1 cellular context compared by ENCODE assay signal in genomic region chr1:59730759-59731478, GRCh38.
TF ChIP-seq lines count a peak whose summit lies in the region.

No MANE protein-coding gene starts in this region.

TF ChIP-seq in K562, 482 proteins besides CTCF, POLR2A, EP300 and RAD21 (continued from another document and continues in another):
- no peak for TF ChIP-seq CHD7 (IDR thresholded peaks at IDR 0.05; ENCODE audit: low read depth, low read length)
- no peak for TF ChIP-seq RBM25 (IDR thresholded peaks at IDR 0.05; ENCODE audit: low read depth, low read length, severe bottlenecking)
- TF ChIP-seq KDM4B (IDR thresholded peaks at IDR 0.05; ENCODE audit: borderline replicate concordance in 2 of 2, low read depth in 1 of 2) = no peak
- no peak for TF ChIP-seq RHOXF2B (CRISPR knock-in tag; conservative IDR thresholded peaks at IDR 0.05)
- no peak for TF ChIP-seq ZBTB1 (CRISPR knock-in tag; IDR thresholded peaks at IDR 0.05; ENCODE audit: borderline replicate concordance, low read depth)
- TF ChIP-seq ZNF280A (IDR thresholded peaks at IDR 0.05; ENCODE audit: low read depth, partially characterized antibody) = no peak
- no peak for TF ChIP-seq EZH2 (IDR thresholded peaks at IDR 0.05; ENCODE audit: borderline replicate concordance, low read depth, low read length)
- TF ChIP-seq ZZZ3 (IDR thresholded peaks at IDR 0.05) = no peak
- TF ChIP-seq CUX1 (CRISPR knock-in tag; IDR thresholded peaks at IDR 0.05) = no peak
- TF ChIP-seq ZNF311 (CRISPR knock-in tag; IDR thresholded peaks at IDR 0.05) = no peak
- no peak for TF ChIP-seq SAFB (IDR thresholded peaks at IDR 0.05; ENCODE audit: borderline replicate concordance, low read depth, low read length)
- TF ChIP-seq NCOA2 (IDR thresholded peaks at IDR 0.05; ENCODE audit: partially characterized antibody in 2 of 2) = no peak
- TF ChIP-seq ZNF316 (IDR thresholded peaks at IDR 0.05) = peak; percentile 100
- TF ChIP-seq CBFB (CRISPR knock-in tag; IDR thresholded peaks at IDR 0.05) = no peak
- no peak for TF ChIP-seq ZNF655 (CRISPR knock-in tag; IDR thresholded peaks at IDR 0.05)
- TF ChIP-seq PYGO2 (tag; IDR thresholded peaks at IDR 0.05) = no peak
- no peak for TF ChIP-seq ZNF354B (CRISPR knock-in tag; IDR thresholded peaks at IDR 0.05)
- no peak for TF ChIP-seq SIX5 (IDR thresholded peaks at IDR 0.05; ENCODE audit: borderline replicate concordance in 1 of 2, insufficient read depth in 1 of 2, low read depth in 1 of 2, low read length in 2 of 2)
- TF ChIP-seq SMARCA5 (IDR thresholded peaks at IDR 0.05) = no peak
- TF ChIP-seq MEF2D (tag; conservative IDR thresholded peaks at IDR 0.05; ENCODE audit: low read depth) = no peak
- TF ChIP-seq ESRRA (IDR thresholded peaks at IDR 0.05; ENCODE audit: borderline replicate concordance, low read depth) = no peak
- TF ChIP-seq POLR2G (IDR thresholded peaks at IDR 0.05; ENCODE audit: low read depth, low read length) = no peak
- TF ChIP-seq MNT (conservative IDR thresholded peaks at IDR 0.05) = no peak; a peak in 1 of 4 replicates
- no peak for TF ChIP-seq SRSF3 (IDR thresholded peaks at IDR 0.05; ENCODE audit: insufficient read depth, low read length)
- TF ChIP-seq CBX2 (IDR thresholded peaks at IDR 0.05; ENCODE audit: insufficient read depth, low read length, poor library complexity, severe bottlenecking) = no peak
- no peak for TF ChIP-seq XRCC5 (IDR thresholded peaks at IDR 0.05; ENCODE audit: low read depth, low read length)
- no peak for TF ChIP-seq ZFP36 (IDR thresholded peaks at IDR 0.05; ENCODE audit: low read depth, low read length, partially characterized antibody)
- peak; percentile 80 for TF ChIP-seq DPF2 (IDR thresholded peaks at IDR 0.05)
- TF ChIP-seq MAZ (CRISPR knock-in tag; conservative IDR thresholded peaks at IDR 0.05 in 1 of 2, IDR thresholded peaks at IDR 0.05 in 1 of 2) = no peak
- no peak for TF ChIP-seq FOXJ3 (CRISPR knock-in tag; IDR thresholded peaks at IDR 0.05)
- TF ChIP-seq, protein P1, sequence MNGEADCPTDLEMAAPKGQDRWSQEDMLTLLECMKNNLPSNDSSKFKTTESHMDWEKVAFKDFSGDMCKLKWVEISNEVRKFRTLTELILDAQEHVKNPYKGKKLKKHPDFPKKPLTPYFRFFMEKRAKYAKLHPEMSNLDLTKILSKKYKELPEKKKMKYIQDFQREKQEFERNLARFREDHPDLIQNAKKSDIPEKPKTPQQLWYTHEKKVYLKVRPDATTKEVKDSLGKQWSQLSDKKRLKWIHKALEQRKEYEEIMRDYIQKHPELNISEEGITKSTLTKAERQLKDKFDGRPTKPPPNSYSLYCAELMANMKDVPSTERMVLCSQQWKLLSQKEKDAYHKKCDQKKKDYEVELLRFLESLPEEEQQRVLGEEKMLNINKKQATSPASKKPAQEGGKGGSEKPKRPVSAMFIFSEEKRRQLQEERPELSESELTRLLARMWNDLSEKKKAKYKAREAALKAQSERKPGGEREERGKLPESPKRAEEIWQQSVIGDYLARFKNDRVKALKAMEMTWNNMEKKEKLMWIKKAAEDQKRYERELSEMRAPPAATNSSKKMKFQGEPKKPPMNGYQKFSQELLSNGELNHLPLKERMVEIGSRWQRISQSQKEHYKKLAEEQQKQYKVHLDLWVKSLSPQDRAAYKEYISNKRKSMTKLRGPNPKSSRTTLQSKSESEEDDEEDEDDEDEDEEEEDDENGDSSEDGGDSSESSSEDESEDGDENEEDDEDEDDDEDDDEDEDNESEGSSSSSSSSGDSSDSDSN (IDR thresholded peaks at IDR 0.05; ENCODE audit: borderline replicate concordance in 1 of 2, low read depth in 2 of 2, low read length in 2 of 2) = no peak
- TF ChIP-seq, protein P2, sequence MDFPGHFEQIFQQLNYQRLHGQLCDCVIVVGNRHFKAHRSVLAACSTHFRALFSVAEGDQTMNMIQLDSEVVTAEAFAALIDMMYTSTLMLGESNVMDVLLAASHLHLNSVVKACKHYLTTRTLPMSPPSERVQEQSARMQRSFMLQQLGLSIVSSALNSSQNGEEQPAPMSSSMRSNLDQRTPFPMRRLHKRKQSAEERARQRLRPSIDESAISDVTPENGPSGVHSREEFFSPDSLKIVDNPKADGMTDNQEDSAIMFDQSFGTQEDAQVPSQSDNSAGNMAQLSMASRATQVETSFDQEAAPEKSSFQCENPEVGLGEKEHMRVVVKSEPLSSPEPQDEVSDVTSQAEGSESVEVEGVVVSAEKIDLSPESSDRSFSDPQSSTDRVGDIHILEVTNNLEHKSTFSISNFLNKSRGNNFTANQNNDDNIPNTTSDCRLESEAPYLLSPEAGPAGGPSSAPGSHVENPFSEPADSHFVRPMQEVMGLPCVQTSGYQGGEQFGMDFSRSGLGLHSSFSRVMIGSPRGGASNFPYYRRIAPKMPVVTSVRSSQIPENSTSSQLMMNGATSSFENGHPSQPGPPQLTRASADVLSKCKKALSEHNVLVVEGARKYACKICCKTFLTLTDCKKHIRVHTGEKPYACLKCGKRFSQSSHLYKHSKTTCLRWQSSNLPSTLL (IDR thresholded peaks at IDR 0.05) = no peak
